Comparison of ENCODE assay signal across 24 cellular contexts in genomic region chr16:938136-938535, GRCh38. TPM values are rescaled to one million over a fixed set of nuclear protein-coding genes. Genes with fewer than 3 reads are reported as not detected.
DNase-seq lines count a peak whose midpoint lies in the region; ATAC-seq lines count a peak whose summit lies in the region.
"Had no signal": no experiment of that assay in that cellular context is flagged by ENCODE, and none has a peak within 500 bp of the region (broad histone marks: within the 10 kb centered on the region; RNA-seq: fewer than 3 reads in every experiment).

No MANE protein-coding gene starts in this region.

- H3K4me3 Mint-ChIP-seq in stimulated activated effector memory CD8-positive, alpha-beta T cell treated with anti-CD3 and anti-CD28 coated beads, Interleukin-12 subunit alpha, Interleukin-12 subunit beta, amount 100 ng/mL, for 72 hours, result no peak overlapping the region
- H3K4me3 Mint-ChIP-seq: GM23338, H9, HFFc6 had no signal

- peak overlapping the region; percentile 40 for H3K27ac ChIP-seq in caudate nucleus (ENCODE audit: low read depth, low read length)
- H3K27ac ChIP-seq: SJCRH30 had no signal

- peaks cover 10% of the 10 kb centered on the region for H3K9me3 Mint-ChIP-seq in stimulated activated effector memory CD8-positive, alpha-beta T cell treated with anti-CD3 and anti-CD28 coated beads, Interleukin-12 subunit alpha, Interleukin-12 subunit beta, amount 100 ng/mL, for 72 hours

- H3K36me3 Mint-ChIP-seq in stimulated activated effector memory CD8-positive, alpha-beta T cell treated with anti-CD3 and anti-CD28 coated beads, Interleukin-12 subunit alpha, Interleukin-12 subunit beta, amount 100 ng/mL, for 72 hours, result peaks cover 6% of the 10 kb centered on the region

- DNase-seq in caudate nucleus (lab: John Stamatoyannopoulos, UW), result peak in 3 of 61 donors; percentile 13 to 45 (median 43)
- DNase-seq in globus pallidus (ENCODE audit: low spot score), result peak; percentile 54
- peak; percentile 25 for DNase-seq in myocyte (ENCODE audit: low read depth)
- DNase-seq in stimulated activated effector memory CD8-positive, alpha-beta T cell treated with anti-CD3 and anti-CD28 coated beads, Interleukin-12 subunit alpha, Interleukin-12 subunit beta, amount 100 ng/mL, for 72 hours (ENCODE audit: low spot score in 2 of 2), result no peak
- DNase-seq in stimulated activated CD4-positive, alpha-beta T cell treated with anti-CD3 and anti-CD28 coated beads, Interleukin-12 subunit alpha, Interleukin-12 subunit beta, amount 100 ng/mL, for 4 hours, result no peak
- DNase-seq: Calu3; DND-41; H9; HFFc6; KBM-7; MV-4-11; NCI-H1105; NCI-H146; NCI-H2029; NCI-H446 treated with DMSO at 0.1 percent for 48 hours; NCI-H526; NCI-H82; NK-92 treated with Interleukin-12 subunit alpha and Interleukin-12 subunit beta, amount 100 ng/mL, for 24 hours; PC-3; SJCRH30 had no signal

- H3K4me1 Mint-ChIP-seq in stimulated activated effector memory CD8-positive, alpha-beta T cell treated with anti-CD3 and anti-CD28 coated beads, Interleukin-12 subunit alpha, Interleukin-12 subunit beta, amount 100 ng/mL, for 72 hours, result peaks cover 5% of the 10 kb centered on the region
- H3K4me1 Mint-ChIP-seq: GM23338, H9 had no signal

- H3K27ac Mint-ChIP-seq in stimulated activated effector memory CD8-positive, alpha-beta T cell treated with anti-CD3 and anti-CD28 coated beads, Interleukin-12 subunit alpha, Interleukin-12 subunit beta, amount 100 ng/mL, for 72 hours, result peak overlapping the region; percentile 37
- H3K27ac Mint-ChIP-seq: GM23338, H9, HFFc6 had no signal

- no peak for ATAC-seq in stimulated activated effector memory CD8-positive, alpha-beta T cell treated with anti-CD3 and anti-CD28 coated beads, Interleukin-12 subunit alpha, Interleukin-12 subunit beta, amount 100 ng/mL, for 72 hours
- ATAC-seq in HG03432 (IDR thresholded peaks at IDR 0.05; ENCODE audit: unreplicated experiment), result no peak
- no peak for ATAC-seq in GM21619 (IDR thresholded peaks at IDR 0.05; ENCODE audit: unreplicated experiment)
- ATAC-seq: GM23338, PC-3 had no signal

RNA-seq across cellular contexts. Expression of gene LMF1, which starts 32.6 kb away (rescaled TPM):
- 67.9 and 74.3 TPM in 2 replicates for total RNA-seq in myocyte
- 39.2 TPM for polyA plus RNA-seq in myocyte (2012)

RNA-seq across cellular contexts. Expression of gene SOX8, which starts 43.4 kb away (rescaled TPM):
- total RNA-seq in myocyte, result 53.9 and 116 TPM in 2 replicates
- polyA plus RNA-seq in myocyte (2012), result 18.8 TPM
- total RNA-seq: MCF 10A had no signal

Comparison
In these comparisons a context has a peak if more than half of its experiments do, and no peak if none do; other contexts are left out.
1. DNase-seq: peak in globus pallidus (single experiment) and myocyte (single experiment); none in stimulated activated effector memory CD8-positive, alpha-beta T cell treated with anti-CD3 and anti-CD28 coated beads, Interleukin-12 subunit alpha, Interleukin-12 subunit beta, amount 100 ng/mL, for 72 hours (0 of 2) and stimulated activated CD4-positive, alpha-beta T cell treated with anti-CD3 and anti-CD28 coated beads, Interleukin-12 subunit alpha, Interleukin-12 subunit beta, amount 100 ng/mL, for 4 hours (single experiment).